Comparison of ENCODE assay signal across 1 cellular context in genomic region chr11:3135491-3136440, GRCh38.
TF ChIP-seq lines count a peak whose summit lies in the region.

No MANE protein-coding gene starts in this region.

TF ChIP-seq in H1, 55 proteins besides CTCF, POLR2A, EP300 and RAD21:
- TF ChIP-seq RFX5 (IDR thresholded peaks at IDR 0.05; ENCODE audit: borderline replicate concordance, low read depth, low read length), result no peak
- TF ChIP-seq MAX (IDR thresholded peaks at IDR 0.05), result 0 out of 2 replicates have a peak, but pooled peaks have one; percentile 12
